ENCODE assay signal across 8 cellular contexts in the genomic region with DNA sequence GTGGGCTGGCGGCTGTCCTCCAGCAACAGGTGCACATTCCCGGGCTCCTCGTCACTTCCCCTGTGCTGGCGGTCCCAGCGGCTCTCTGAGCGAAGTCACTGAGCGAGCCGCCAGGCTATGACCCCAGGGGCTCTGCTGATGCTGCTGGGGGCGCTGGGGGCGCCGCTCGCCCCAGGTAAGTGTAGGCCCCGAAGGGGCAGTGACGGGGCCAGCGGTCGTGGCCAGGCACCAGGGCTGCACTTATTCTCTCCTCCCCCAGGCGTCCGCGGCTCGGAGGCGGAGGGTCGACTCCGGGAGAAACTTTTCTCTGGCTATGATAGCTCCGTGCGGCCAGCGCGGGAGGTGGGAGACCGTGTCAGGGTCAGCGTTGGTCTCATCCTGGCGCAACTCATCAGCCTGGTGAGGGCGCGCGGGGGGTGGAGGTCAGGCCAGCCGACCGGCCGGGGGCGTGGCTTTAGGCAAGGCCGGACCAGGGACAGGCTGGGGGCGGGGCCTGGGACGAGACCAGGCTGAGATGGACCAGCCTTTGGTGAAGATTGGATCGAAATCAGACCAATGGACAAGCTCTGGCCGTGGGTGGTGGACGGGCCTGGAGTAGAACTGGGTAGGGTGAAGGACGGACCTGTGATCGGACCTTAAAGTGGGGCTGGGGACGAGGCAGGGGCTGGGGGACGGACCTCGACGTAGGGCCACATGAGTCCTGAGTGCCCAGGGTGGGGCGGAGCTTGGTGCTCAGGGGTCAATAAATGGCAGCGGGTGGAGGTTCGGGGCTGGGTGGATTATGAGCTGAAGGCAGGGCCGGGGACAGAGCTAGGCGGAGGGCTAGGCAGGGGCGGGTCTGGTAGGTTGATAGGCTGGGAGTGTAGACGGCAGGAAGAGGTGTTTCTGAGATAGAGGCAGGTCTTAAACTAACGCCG. TPM values are rescaled to one million over a fixed set of nuclear protein-coding genes. Genes with fewer than 3 reads are reported as not detected.
DNase-seq lines count a peak whose midpoint lies in the region; ATAC-seq and TF ChIP-seq lines count a peak whose summit lies in the region.

A gene with protein sequence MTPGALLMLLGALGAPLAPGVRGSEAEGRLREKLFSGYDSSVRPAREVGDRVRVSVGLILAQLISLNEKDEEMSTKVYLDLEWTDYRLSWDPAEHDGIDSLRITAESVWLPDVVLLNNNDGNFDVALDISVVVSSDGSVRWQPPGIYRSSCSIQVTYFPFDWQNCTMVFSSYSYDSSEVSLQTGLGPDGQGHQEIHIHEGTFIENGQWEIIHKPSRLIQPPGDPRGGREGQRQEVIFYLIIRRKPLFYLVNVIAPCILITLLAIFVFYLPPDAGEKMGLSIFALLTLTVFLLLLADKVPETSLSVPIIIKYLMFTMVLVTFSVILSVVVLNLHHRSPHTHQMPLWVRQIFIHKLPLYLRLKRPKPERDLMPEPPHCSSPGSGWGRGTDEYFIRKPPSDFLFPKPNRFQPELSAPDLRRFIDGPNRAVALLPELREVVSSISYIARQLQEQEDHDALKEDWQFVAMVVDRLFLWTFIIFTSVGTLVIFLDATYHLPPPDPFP (plus strand): TSS at position 51 of the 917 bp plus-strand sequence. CDS start 67 bp downstream, at position 118.

- H3K79me1 ChIP-seq in mesenchymal stem cell (replicated peaks; ENCODE audit: low read length, poor library complexity, severe bottlenecking): no peaks in the 10 kb centered on the region

- no peak within 1 kb of the TSS for H2BK5ac ChIP-seq in mesenchymal stem cell (ENCODE audit: low read depth, low read length, poor library complexity, severe bottlenecking)

- peaks cover 30% of the 10 kb centered on the region for H3K4me1 ChIP-seq in CD8-positive, alpha-beta T cell (ENCODE audit: insufficient read depth, low read length)
- peaks cover 23% of the 10 kb centered on the region for H3K4me1 ChIP-seq in mesenchymal stem cell (ENCODE audit: control insufficient read depth, insufficient read depth, low read depth, low read length)
- H3K4me1 ChIP-seq in thoracic aorta (ENCODE audit: control insufficient read depth in 1 of 2, low read depth in 2 of 2): peaks cover 7 to 29% of the 10 kb centered on the region in 2 donors

- H3K9ac ChIP-seq in mesenchymal stem cell (ENCODE audit: low read length): peak within 1 kb of the TSS; percentile 41

- intact Hi-C loops in CD8-positive, alpha-beta T cell (cut with DNase I, micrococcal nuclease): loop anchor here in 1 of 2 experiments (1.0 kb wide), 1 partner anchor 10 kb away; no protein-coding TSS in a partner anchor
- intact Hi-C loops in activated CD4-positive, alpha-beta T cell treated with anti-CD3 and anti-CD28 coated beads, Interleukin-2, amount 10 ng/mL, durations not matched to agents 24 days and 14 days (cut with micrococcal nuclease): loop anchor here (1.0 kb wide), 1 partner anchor 10 kb away; no protein-coding TSS in a partner anchor

- H2BK15ac ChIP-seq in mesenchymal stem cell (ENCODE audit: low read depth, poor library complexity, severe bottlenecking): no peak within 1 kb of the TSS

- H2BK12ac ChIP-seq in mesenchymal stem cell (ENCODE audit: low read length in 2 of 2): peak within 1 kb of the TSS in 1 of 2 experiments; percentile 11

- H3K9me3 ChIP-seq in CD8-positive, alpha-beta T cell (ENCODE audit: low read length): no peaks in the 10 kb centered on the region
- H3K9me3 ChIP-seq in mesenchymal stem cell (ENCODE audit: control insufficient read depth, low read length) (no peaks in the 10 kb centered on the region), thoracic aorta (no peaks in the 10 kb centered on the region)

- DNase-seq in CD8-positive, alpha-beta T cell: peak in 4 of 7 experiments; percentile 45 to 62 (median 46)
- DNase-seq in activated CD4-positive, alpha-beta T cell treated with anti-CD3 and anti-CD28 coated beads, Interleukin-2, amount 10 ng/mL, durations not matched to agents 24 days and 14 days: peak; percentile 82
- no peak for DNase-seq in epithelial cell of prostate (ENCODE audit: low read depth, low spot score)
- peak; percentile 57 for DNase-seq in mesenchymal stem cell
- DNase-seq in thoracic aorta (ENCODE audit: low spot score): no peak
- no peak for DNase-seq in NCI-H524 treated with DMSO at 0.1 percent for 48 hours (lab: John Stamatoyannopoulos, UW)
- DNase-seq in kidney glomerular epithelial cell (lab: John Stamatoyannopoulos, UW): no peak

- no peak within 1 kb of the TSS for H2AK5ac ChIP-seq in mesenchymal stem cell (ENCODE audit: low read length, severe bottlenecking)

- H3K4me3 Mint-ChIP-seq in CD8-positive, alpha-beta T cell: peak within 1 kb of the TSS; percentile 84
- peak within 1 kb of the TSS; percentile 83 for H3K4me3 Mint-ChIP-seq in activated CD4-positive, alpha-beta T cell treated with anti-CD3 and anti-CD28 coated beads, Interleukin-2, amount 10 ng/mL, durations not matched to agents 24 days and 14 days

- H3K4ac ChIP-seq in mesenchymal stem cell (ENCODE audit: low read depth in 1 of 2, low read length in 2 of 2): no peak within 1 kb of the TSS

- 3% methylated on average over 54 of the region's 58 CpGs for WGBS in mesenchymal stem cell

- H3K23ac ChIP-seq in mesenchymal stem cell (ENCODE audit: low read length in 2 of 2): peak within 1 kb of the TSS in 1 of 2 experiments; percentile 91

- POLR2A ChIA-PET in CD8-positive, alpha-beta T cell (lab: Charles Lee): interaction anchor here (0.5 to 5.5 kb wide), 6 partner anchors 9 to 62 kb away, joined by 3 to 27 read pairs (median 18); a partner anchor contains a TSS

- H4K91ac ChIP-seq in mesenchymal stem cell (ENCODE audit: low read length): no peak within 1 kb of the TSS

- peaks cover 41% of the 10 kb centered on the region for H3K27me3 Mint-ChIP-seq in CD8-positive, alpha-beta T cell (ENCODE audit: low read depth)
- peaks cover 27% of the 10 kb centered on the region for H3K27me3 Mint-ChIP-seq in activated CD4-positive, alpha-beta T cell treated with anti-CD3 and anti-CD28 coated beads, Interleukin-2, amount 10 ng/mL, durations not matched to agents 24 days and 14 days

- H2AFZ ChIP-seq in mesenchymal stem cell (ENCODE audit: low read depth, low read length): peak within 1 kb of the TSS; percentile 78

- no peaks in the 10 kb centered on the region for H3K9me3 Mint-ChIP-seq in CD8-positive, alpha-beta T cell
- no peaks in the 10 kb centered on the region for H3K9me3 Mint-ChIP-seq in activated CD4-positive, alpha-beta T cell treated with anti-CD3 and anti-CD28 coated beads, Interleukin-2, amount 10 ng/mL, durations not matched to agents 24 days and 14 days

- peaks cover 6% of the 10 kb centered on the region for H3K36me3 Mint-ChIP-seq in CD8-positive, alpha-beta T cell
- peaks cover 39% of the 10 kb centered on the region for H3K36me3 Mint-ChIP-seq in activated CD4-positive, alpha-beta T cell treated with anti-CD3 and anti-CD28 coated beads, Interleukin-2, amount 10 ng/mL, durations not matched to agents 24 days and 14 days (ENCODE audit: low read depth)

- peak within 1 kb of the TSS; percentile 37 for H3K4me3 ChIP-seq in CD8-positive, alpha-beta T cell (ENCODE audit: low read depth, low read length)
- H3K4me3 ChIP-seq in mesenchymal stem cell (ENCODE audit: insufficient read depth in 1 of 2, low read depth in 1 of 2, low read length in 2 of 2) (peak within 1 kb of the TSS; percentile 58 to 67), thoracic aorta (peak within 1 kb of the TSS; percentile 71)

- no peak within 1 kb of the TSS for H3K27ac ChIP-seq in CD8-positive, alpha-beta T cell (ENCODE audit: low read depth, low read length)
- H3K27ac ChIP-seq in epithelial cell of prostate (peak within 1 kb of the TSS; percentile 94), mesenchymal stem cell (ENCODE audit: low read length, poor library complexity, severe bottlenecking) (no peak within 1 kb of the TSS), thoracic aorta (no peak within 1 kb of the TSS)

- no peaks in the 10 kb centered on the region for H3K36me3 ChIP-seq in CD8-positive, alpha-beta T cell (ENCODE audit: insufficient read depth, low read length)
- H3K36me3 ChIP-seq in mesenchymal stem cell (ENCODE audit: control insufficient read depth in 1 of 2, insufficient read depth in 2 of 2, low read depth in 1 of 2, low read length in 2 of 2): no peaks in the 10 kb centered on the region
- no peaks in the 10 kb centered on the region for H3K36me3 ChIP-seq in thoracic aorta

- H3K4me2 ChIP-seq in mesenchymal stem cell (ENCODE audit: low read length, poor library complexity, severe bottlenecking): peak within 1 kb of the TSS; percentile 84

- H3K4me1 Mint-ChIP-seq in CD8-positive, alpha-beta T cell (ENCODE audit: low read depth): peaks cover 27% of the 10 kb centered on the region
- H3K4me1 Mint-ChIP-seq in activated CD4-positive, alpha-beta T cell treated with anti-CD3 and anti-CD28 coated beads, Interleukin-2, amount 10 ng/mL, durations not matched to agents 24 days and 14 days: peaks cover 30% of the 10 kb centered on the region

- CTCF ChIA-PET in CD8-positive, alpha-beta T cell (lab: Charles Lee): interaction anchor here (1.0 to 4.7 kb wide), 7 partner anchors 9 to 116 kb away, joined by 3 to 15 read pairs (median 5); a partner anchor contains a TSS

- peak within 1 kb of the TSS; percentile 40 for H4K8ac ChIP-seq in mesenchymal stem cell (ENCODE audit: low read length)

- no peak within 1 kb of the TSS for H3K14ac ChIP-seq in mesenchymal stem cell (ENCODE audit: low read length in 2 of 2)

- H3K27me3 ChIP-seq in CD8-positive, alpha-beta T cell (ENCODE audit: insufficient read depth, low read length): peaks cover 14% of the 10 kb centered on the region
- H3K27me3 ChIP-seq in mesenchymal stem cell (ENCODE audit: control insufficient read depth in 1 of 2, insufficient read depth in 1 of 2, low read length in 2 of 2): peaks cover 39 to 54% of the 10 kb centered on the region in 2 experiments
- H3K27me3 ChIP-seq in thoracic aorta (replicated peaks; ENCODE audit: insufficient read depth): peaks cover 11% of the 10 kb centered on the region

- no peak within 1 kb of the TSS for H2BK120ac ChIP-seq in mesenchymal stem cell (ENCODE audit: low read depth, low read length)

- peak within 1 kb of the TSS; percentile 34 to 71 for H3K18ac ChIP-seq in mesenchymal stem cell (ENCODE audit: low read depth in 1 of 2, low read length in 2 of 2)

- ATAC-seq in CD8-positive, alpha-beta T cell: peak; percentile 92
- ATAC-seq in HG03460 (IDR thresholded peaks at IDR 0.05; ENCODE audit: unreplicated experiment) (peak; percentile 46), thoracic aorta (ENCODE audit: insufficient number of reproducible peaks, low FRiP score, low read depth) (no peak)

- TF ChIP-seq CTCF in CD8-positive, alpha-beta T cell (IDR thresholded peaks at IDR 0.05): no peak
- no peak for TF ChIP-seq CTCF in thoracic aorta (IDR thresholded peaks at IDR 0.05)

- H3K27ac Mint-ChIP-seq in CD8-positive, alpha-beta T cell: no peak within 1 kb of the TSS
- H3K27ac Mint-ChIP-seq in activated CD4-positive, alpha-beta T cell treated with anti-CD3 and anti-CD28 coated beads, Interleukin-2, amount 10 ng/mL, durations not matched to agents 24 days and 14 days: peak within 1 kb of the TSS; percentile 10

RNA-seq across cellular contexts. Expression of the gene that starts here (rescaled TPM):
- 1 to 10 TPM; 3.0 to 4.5 TPM for total RNA-seq in CD8-positive, alpha-beta T cell
- 6.1 and 7.2 TPM in 2 replicates for total RNA-seq in activated CD4-positive, alpha-beta T cell treated with anti-CD3 and anti-CD28 coated beads, Interleukin-2, amount 10 ng/mL, durations not matched to agents 24 days and 14 days
- 7.3 TPM for polyA plus RNA-seq in mesenchymal stem cell (2013, experiment 1 of 2)
- polyA plus RNA-seq in mesenchymal stem cell (2013, experiment 2 of 2): 7.0 TPM
- total RNA-seq in thoracic aorta: 10 to 100 TPM; 11.6 to 17.6 TPM

Comparison
In these comparisons a context has a peak if more than half of its experiments do, and no peak if none do; other contexts are left out.
1. DNase-seq: peak in CD8-positive, alpha-beta T cell (4 of 7), activated CD4-positive, alpha-beta T cell treated with anti-CD3 and anti-CD28 coated beads, Interleukin-2, amount 10 ng/mL, durations not matched to agents 24 days and 14 days (single experiment) and mesenchymal stem cell (single experiment); none in epithelial cell of prostate (single experiment), thoracic aorta (single experiment), NCI-H524 treated with DMSO at 0.1 percent for 48 hours (single experiment) and kidney glomerular epithelial cell (single experiment).
2. Peak in every context shown above with its lines, with median percentiles within 50 percentile points of each other: H3K4me3 ChIP-seq.